ENCODE assay signal across 8 cellular contexts in the genomic region with DNA sequence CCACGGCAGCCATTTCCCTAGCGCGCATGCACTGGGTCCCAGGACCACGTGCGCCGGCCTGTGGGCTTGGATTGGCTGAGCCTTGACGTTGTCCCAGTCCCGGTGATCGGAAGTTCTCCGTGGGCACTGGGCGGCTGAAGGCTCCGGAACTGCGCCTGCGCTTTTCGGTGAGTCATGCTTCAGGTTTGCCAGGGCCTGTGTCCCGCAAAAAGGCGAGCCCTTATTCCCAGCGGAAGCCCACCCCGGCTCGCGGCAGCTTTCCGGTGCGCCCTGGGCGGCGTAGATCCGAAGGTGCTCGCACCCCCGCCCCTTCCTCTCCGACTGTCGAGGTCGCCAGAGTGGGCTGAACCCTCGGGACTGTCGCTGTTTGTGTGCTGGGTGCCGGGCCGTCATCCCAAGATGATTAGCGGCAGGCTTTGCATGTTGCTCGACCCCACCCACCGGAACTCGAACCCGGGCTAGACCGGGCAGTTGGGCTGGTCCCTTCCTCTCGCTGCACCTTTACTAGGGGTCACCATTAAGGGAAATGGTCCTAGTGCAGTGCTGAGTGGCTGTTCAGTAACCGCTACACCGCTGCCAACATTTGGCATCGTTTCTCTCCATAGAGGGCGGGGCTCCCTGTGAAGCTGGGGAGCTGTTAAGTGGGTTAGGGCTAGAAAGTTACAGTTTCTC. TPM values are rescaled to one million over a fixed set of nuclear protein-coding genes. Genes with fewer than 3 reads are reported as not detected.
DNase-seq lines count a peak whose midpoint lies in the region; ATAC-seq, FAIRE-seq and TF ChIP-seq lines count a peak whose summit lies in the region.

A gene with protein sequence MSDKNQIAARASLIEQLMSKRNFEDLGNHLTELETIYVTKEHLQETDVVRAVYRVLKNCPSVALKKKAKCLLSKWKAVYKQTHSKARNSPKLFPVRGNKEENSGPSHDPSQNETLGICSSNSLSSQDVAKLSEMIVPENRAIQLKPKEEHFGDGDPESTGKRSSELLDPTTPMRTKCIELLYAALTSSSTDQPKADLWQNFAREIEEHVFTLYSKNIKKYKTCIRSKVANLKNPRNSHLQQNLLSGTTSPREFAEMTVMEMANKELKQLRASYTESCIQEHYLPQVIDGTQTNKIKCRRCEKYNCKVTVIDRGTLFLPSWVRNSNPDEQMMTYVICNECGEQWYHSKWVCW (plus strand): TSS at position 120 of the 672 bp plus-strand sequence. CDS start 9,368 bp downstream, outside the sequence.

- H3K36me3 Mint-ChIP-seq in endothelial cell (ENCODE audit: low read depth, unreplicated experiment): no peaks in the 10 kb centered on the region

- H3K4me2 ChIP-seq in OCI-LY1 (ENCODE audit: low read length): peak within 1 kb of the TSS; percentile 99

- H3K9me3 ChIP-seq in HUES6 (ENCODE audit: control insufficient read depth, insufficient read depth, low read depth, low read length) (no peaks in the 10 kb centered on the region), OCI-LY1 (ENCODE audit: low read length) (no peaks in the 10 kb centered on the region), mesodermal cell (ENCODE audit: control insufficient read depth, low read length) (no peaks in the 10 kb centered on the region)

- H3K4me1 ChIP-seq in HUES6 (ENCODE audit: control insufficient read depth, insufficient read depth, low read length) (0 out of 2 replicates have a peak, but pooled peaks cover 6% of the 10 kb centered on the region), OCI-LY1 (ENCODE audit: insufficient read depth, low read length, severe bottlenecking) (peaks cover 17% of the 10 kb centered on the region), mesodermal cell (ENCODE audit: control insufficient read depth, insufficient read depth, low read length, poor library complexity, severe bottlenecking) (peaks cover 3% of the 10 kb centered on the region)

- H3K4me1 Mint-ChIP-seq in endothelial cell (ENCODE audit: unreplicated experiment): no peaks in the 10 kb centered on the region

- no peaks in the 10 kb centered on the region for H3F3A ChIP-seq in OCI-LY1 (ENCODE audit: insufficient read depth, low read length)

- no peaks in the 10 kb centered on the region; the same call in 1 of the 2 replicates for H3K27me3 ChIP-seq in HUES6 (ENCODE audit: control insufficient read depth, insufficient read depth, low read length)
- no peaks in the 10 kb centered on the region for H3K27me3 ChIP-seq in OCI-LY1 (ENCODE audit: insufficient read depth, low read length)

- H3K27ac Mint-ChIP-seq in endothelial cell (ENCODE audit: unreplicated experiment): peak within 1 kb of the TSS; percentile 87

- H4K20me1 ChIP-seq in OCI-LY1 (ENCODE audit: insufficient read depth, low read length): no peaks in the 10 kb centered on the region

- no peak for TF ChIP-seq CTCF in D721Med (IDR thresholded peaks at IDR 0.05; ENCODE audit: insufficient read depth, missing control alignments)
- no peak for TF ChIP-seq CTCF in OCI-LY1 (IDR thresholded peaks at IDR 0.05; ENCODE audit: low read length)
- no peak for TF ChIP-seq CTCF in endothelial cell (IDR thresholded peaks at IDR 0.05; ENCODE audit: unreplicated experiment)

- peak within 1 kb of the TSS; percentile 73; the same call in 1 of the 2 replicates for H2AFZ ChIP-seq in OCI-LY1 (ENCODE audit: low read length)

- H3K4me3 ChIP-seq in HUES6 (ENCODE audit: low read depth, low read length) (peak within 1 kb of the TSS; percentile 74), OCI-LY1 (ENCODE audit: low read depth, low read length, poor library complexity, severe bottlenecking) (peak within 1 kb of the TSS; percentile 64), mesodermal cell (ENCODE audit: extremely low read depth, insufficient read depth, low read length, poor library complexity, severe bottlenecking) (peak within 1 kb of the TSS; percentile 44)

- H3K9me3 Mint-ChIP-seq in endothelial cell (ENCODE audit: unreplicated experiment): no peaks in the 10 kb centered on the region

- peak; percentile 92 for ATAC-seq in GM21447 (IDR thresholded peaks at IDR 0.05; ENCODE audit: unreplicated experiment)

- H3K79me2 ChIP-seq in OCI-LY1 (ENCODE audit: insufficient read depth, low read length): no peaks in the 10 kb centered on the region

- H3K9ac ChIP-seq in HUES6 (ENCODE audit: low read length): peak within 1 kb of the TSS; percentile 71
- H3K9ac ChIP-seq in OCI-LY1 (ENCODE audit: low read length): peak within 1 kb of the TSS; percentile 84

- H3K36me3 ChIP-seq in HUES6 (ENCODE audit: control insufficient read depth, insufficient read depth, low read length) (no peaks in the 10 kb centered on the region), OCI-LY1 (ENCODE audit: insufficient read depth, low read length) (peaks cover 4% of the 10 kb centered on the region; the same call in 1 of the 2 replicates), mesodermal cell (ENCODE audit: control insufficient read depth, insufficient read depth, low read length) (no peaks in the 10 kb centered on the region)

- no peaks in the 10 kb centered on the region for H3K27me3 Mint-ChIP-seq in endothelial cell (ENCODE audit: unreplicated experiment)

- H3K9me2 ChIP-seq in OCI-LY1 (ENCODE audit: low read depth, low read length): no peaks in the 10 kb centered on the region

- peak; percentile 43 for DNase-seq in D721Med (ENCODE audit: insufficient read length, low spot score)
- DNase-seq in activated CD8-positive, alpha-beta memory T cell treated with anti-CD3 and anti-CD28 coated beads, Interleukin-2, amount 50 U/mL, for 48 hours: peak; percentile 91
- peak; percentile 81 for DNase-seq in endothelial cell (ENCODE audit: low spot score)
- DNase-seq in stimulated activated CD8-positive, alpha-beta memory T cell treated with anti-CD3 and anti-CD28 coated beads, Interleukin-15, amount 100 ng/mL, for 24 hours (ENCODE audit: low read depth): peak; percentile 69

- FAIRE-seq in D721Med (lab: Jason Lieb, UNC): peak; percentile 67

- WGBS in mesodermal cell (ENCODE audit: insufficient coverage in 2 of 2), 2 experiments: 0 to 1% methylated on average over 24 to 30 of the region's 46 CpGs

- H3K27ac ChIP-seq in HUES6 (ENCODE audit: low read depth, low read length) (0 out of 2 replicates have a peak within 1 kb of the TSS, but pooled peaks have one; percentile 10), OCI-LY1 (ENCODE audit: low read depth, low read length, poor library complexity, severe bottlenecking) (peak within 1 kb of the TSS; percentile 83), mesodermal cell (ENCODE audit: low read depth, low read length, severe bottlenecking) (peak within 1 kb of the TSS; percentile 91)

- peak within 1 kb of the TSS; percentile 86 for H3K4me3 Mint-ChIP-seq in endothelial cell (ENCODE audit: unreplicated experiment)

RNA-seq across cellular contexts. Expression of the gene that starts here (rescaled TPM):
- total RNA-seq in endothelial cell (ENCODE audit: unreplicated experiment): 3.8 TPM
- polyA plus RNA-seq in mesodermal cell (2013, experiment 1 of 2): 1.1 TPM
- polyA plus RNA-seq in mesodermal cell (2013, experiment 2 of 2): 1.8 TPM

Comparison
In these comparisons a context has a peak if more than half of its experiments do, and no peak if none do; other contexts are left out.
1. Peak in every context shown above with its lines: DNase-seq, ATAC-seq, H3K4me3 ChIP-seq and H3K27ac ChIP-seq.
2. H3K27ac ChIP-seq: peak in every context shown above with its lines; median percentile 91 in mesodermal cell; 83 in OCI-LY1; 10 in HUES6.